ENCODE assay signal across 24 cellular contexts in genomic region chr13:87131611-87132010, GRCh38.
"Had no signal": no experiment of that assay in that cellular context is flagged by ENCODE, and none has a peak within 500 bp of the region (broad histone marks: within the 10 kb centered on the region; RNA-seq: fewer than 3 reads in every experiment).

No MANE protein-coding gene starts in this region.

- H3K4me1 Mint-ChIP-seq: activated naive CD8-positive, alpha-beta T cell treated with anti-CD3 and anti-CD28 coated beads, Interleukin-2, amount 10 ng/mL, durations not matched to agents 7 days and 5 days had no signal

- H3K36me3 ChIP-seq: adrenal gland, Peyer's patch, SJSA1 had no signal

- H3K4me3 ChIP-seq: adrenal gland, Peyer's patch, SJSA1 had no signal

- H3K4me1 ChIP-seq: adrenal gland, Peyer's patch, SJSA1 had no signal

- H3K4me3 Mint-ChIP-seq: activated CD8-positive, alpha-beta T cell treated with anti-CD3 and anti-CD28 coated beads, Interleukin-2, amount 10 ng/mL, durations not matched to agents 7 days and 5 days; activated naive CD8-positive, alpha-beta T cell treated with anti-CD3 and anti-CD28 coated beads, Interleukin-2, amount 10 ng/mL, durations not matched to agents 7 days and 5 days; T-helper 1 cell treated with Interleukin-12 subunit alpha and Interleukin-12 subunit beta and Interleukin-4 antibody, amounts not matched to agents 30 μg/mL and 1 μg/mL, for 36 hours had no signal

- ATAC-seq: activated CD4-positive, CD25-positive, alpha-beta regulatory T cell treated with anti-CD3 and anti-CD28 coated beads, Interleukin-2, amount 50 U/mL, for 24 hours; activated CD8-positive, alpha-beta T cell treated with anti-CD3 and anti-CD28 coated beads, Interleukin-2, amount 10 ng/mL, durations not matched to agents 7 days and 5 days had no signal

- H3K9me3 ChIP-seq: adrenal gland, Peyer's patch, SJSA1 had no signal

- DNase-seq: activated CD4-positive, alpha-beta T cell treated with anti-CD3 and anti-CD28 coated beads for 4 hours; activated CD8-positive, alpha-beta memory T cell treated with anti-CD3 and anti-CD28 coated beads, Interleukin-2, amount 50 U/mL, for 48 hours; activated CD8-positive, alpha-beta T cell treated with anti-CD3 and anti-CD28 coated beads, Interleukin-2, amount 10 ng/mL, durations not matched to agents 7 days and 5 days; activated naive CD4-positive, alpha-beta T cell treated with anti-CD3 and anti-CD28 coated beads, Interleukin-2, amount 50 U/mL, for 16 hours; activated naive CD8-positive, alpha-beta T cell treated with anti-CD3 and anti-CD28 coated beads, Interleukin-2, amount 10 ng/mL, durations not matched to agents 7 days and 5 days; activated T-cell treated with anti-CD3 and anti-CD28 coated beads, Interleukin-2, amount 50 U/mL, for 1 hour; adrenal gland; anterior cingulate cortex; caudate nucleus; KG1; NCI-H1092 treated with DMSO at 0.1 percent for 48 hours; NCI-H1417 treated with DMSO at 0.1 percent for 48 hours; NCI-H1694 treated with DMSO at 0.1 percent for 48 hours; NCI-H2081; NCI-H2171; NCI-H226; NCI-H510A treated with DMSO at 0.1 percent for 48 hours; NCI-H69; Peyer's patch; Right ventricle myocardium superior had no signal

- H3K36me3 Mint-ChIP-seq: activated naive CD8-positive, alpha-beta T cell treated with anti-CD3 and anti-CD28 coated beads, Interleukin-2, amount 10 ng/mL, durations not matched to agents 7 days and 5 days had no signal

- H3K27me3 Mint-ChIP-seq: activated naive CD8-positive, alpha-beta T cell treated with anti-CD3 and anti-CD28 coated beads, Interleukin-2, amount 10 ng/mL, durations not matched to agents 7 days and 5 days had no signal

- H3K27ac Mint-ChIP-seq: activated CD8-positive, alpha-beta T cell treated with anti-CD3 and anti-CD28 coated beads, Interleukin-2, amount 10 ng/mL, durations not matched to agents 7 days and 5 days; activated naive CD8-positive, alpha-beta T cell treated with anti-CD3 and anti-CD28 coated beads, Interleukin-2, amount 10 ng/mL, durations not matched to agents 7 days and 5 days; T-helper 1 cell treated with Interleukin-12 subunit alpha and Interleukin-12 subunit beta and Interleukin-4 antibody, amounts not matched to agents 30 μg/mL and 1 μg/mL, for 36 hours had no signal

- H3K27ac ChIP-seq: adrenal gland, Peyer's patch, RWPE1, SJSA1 had no signal

- H3K27me3 ChIP-seq: adrenal gland, Peyer's patch, SJSA1 had no signal
